In the genomic region with DNA sequence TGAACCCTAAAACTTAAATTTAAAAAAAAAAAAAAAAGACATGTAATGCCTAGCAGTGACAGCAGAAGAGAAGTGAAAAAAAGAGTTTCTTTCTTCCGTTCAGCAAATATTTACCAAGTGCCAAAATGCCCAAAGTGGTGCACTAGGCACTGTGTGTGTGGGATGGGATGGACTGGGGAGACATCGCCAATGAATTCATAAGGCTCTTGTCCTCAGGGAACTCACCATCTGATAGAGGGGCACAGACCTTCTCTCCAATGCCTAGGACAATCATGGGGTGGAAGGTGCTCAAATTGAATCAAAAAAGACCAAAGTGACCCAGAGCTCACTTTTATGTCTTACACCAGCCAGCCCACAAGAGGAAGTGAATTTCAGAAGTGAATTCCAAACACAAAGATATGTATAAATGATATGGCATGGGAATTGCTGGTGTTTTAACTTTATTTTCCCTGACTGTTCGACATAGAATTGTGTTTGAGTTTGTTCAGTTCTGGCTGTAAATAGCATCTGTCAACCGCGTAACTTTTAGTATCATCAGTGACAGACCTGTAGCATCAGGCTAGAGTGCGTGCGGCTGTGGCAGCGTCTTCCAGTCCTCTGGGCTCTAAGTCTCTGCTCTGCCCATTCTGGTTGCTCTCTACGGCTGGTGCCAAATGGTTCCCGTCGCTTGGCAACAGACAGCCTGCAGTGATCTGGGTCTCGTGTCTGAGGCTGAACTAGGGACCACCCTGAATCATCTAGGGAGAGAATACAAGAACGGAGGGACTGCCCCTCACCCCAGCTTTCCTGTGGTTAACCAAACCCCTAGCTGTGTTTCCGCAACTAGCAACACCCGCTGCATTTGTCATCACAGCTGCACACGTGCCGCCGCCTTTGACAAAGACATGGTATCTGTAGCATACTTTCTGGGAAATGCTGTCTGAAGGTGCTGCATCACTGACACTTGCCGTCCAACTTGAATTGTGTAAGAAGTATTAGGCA, we compare ENCODE assay signal across 8 cellular contexts.
DNase-seq lines count a peak whose midpoint lies in the region; ATAC-seq lines count a peak whose summit lies in the region.

No MANE protein-coding gene starts in this region.

- H3K27me3 ChIP-seq in HAP-1 (ENCODE audit: low read depth): no peaks in the 10 kb centered on the region

- H3K27ac ChIP-seq in KOPT-K1 (ENCODE audit: low read depth, low read length, poor library complexity, severe bottlenecking): peak overlapping the region; percentile 75

- no peaks in the 10 kb centered on the region for H3K36me3 ChIP-seq in KOPT-K1 (ENCODE audit: insufficient read depth, low read length)
- no peaks in the 10 kb centered on the region for H3K36me3 ChIP-seq in HAP-1 (replicated peaks)

- H3K27ac Mint-ChIP-seq in dendritic cell treated with granulocyte-macrophage colony-stimulating factor and Interleukin-4, amounts not matched to agents 40 ng/mL and 50 ng/mL, for 4 days: peak overlapping the region; percentile 71

- in situ Hi-C loops in HAP-1 (cut with MboI; ENCODE audit: low sequenced_read_pairs): no loop called here

- no peaks in the 10 kb centered on the region for H3K9me3 ChIP-seq in KOPT-K1 (ENCODE audit: insufficient read depth, low read length, poor library complexity, severe bottlenecking)
- no peaks in the 10 kb centered on the region for H3K9me3 ChIP-seq in HAP-1

- H3K4me1 Mint-ChIP-seq in dendritic cell treated with granulocyte-macrophage colony-stimulating factor and Interleukin-4, amounts not matched to agents 40 ng/mL and 50 ng/mL, for 4 days (ENCODE audit: low read depth): peaks cover 37% of the 10 kb centered on the region

- no peak overlapping the region for H3K4me3 ChIP-seq in HAP-1

- no peaks in the 10 kb centered on the region for H3K27me3 Mint-ChIP-seq in dendritic cell treated with granulocyte-macrophage colony-stimulating factor and Interleukin-4, amounts not matched to agents 40 ng/mL and 50 ng/mL, for 4 days

- no peaks in the 10 kb centered on the region for H3K4me1 ChIP-seq in HAP-1

- ATAC-seq in GM21447 (IDR thresholded peaks at IDR 0.05; ENCODE audit: unreplicated experiment): peak; percentile 89

- DNase-seq in EL (peak; percentile 49), renal cortical epithelial cell (ENCODE audit: low read depth) (peak; percentile 62), HAP-1 (ENCODE audit: low spot score in 2 of 2) (no peak), NCI-H2081 (lab: John Stamatoyannopoulos, UW) (no peak)
- DNase-seq in activated CD4-positive, alpha-beta T cell treated with anti-CD3 and anti-CD28 coated beads for 1 hour: peak; percentile 41

- peak overlapping the region; percentile 51 for H3K4me3 Mint-ChIP-seq in dendritic cell treated with granulocyte-macrophage colony-stimulating factor and Interleukin-4, amounts not matched to agents 40 ng/mL and 50 ng/mL, for 4 days

- H3K9me3 Mint-ChIP-seq in dendritic cell treated with granulocyte-macrophage colony-stimulating factor and Interleukin-4, amounts not matched to agents 40 ng/mL and 50 ng/mL, for 4 days: no peaks in the 10 kb centered on the region

- H3K36me3 Mint-ChIP-seq in dendritic cell treated with granulocyte-macrophage colony-stimulating factor and Interleukin-4, amounts not matched to agents 40 ng/mL and 50 ng/mL, for 4 days (ENCODE audit: low read depth): no peaks in the 10 kb centered on the region

- intact Hi-C loops in dendritic cell treated with granulocyte-macrophage colony-stimulating factor and Interleukin-4, amounts not matched to agents 40 ng/mL and 50 ng/mL, for 4 days (cut with micrococcal nuclease): no loop called here

Comparison
In these comparisons a context has a peak if more than half of its experiments do, and no peak if none do; other contexts are left out.
1. DNase-seq: peak in EL (single experiment), activated CD4-positive, alpha-beta T cell treated with anti-CD3 and anti-CD28 coated beads for 1 hour (single experiment) and renal cortical epithelial cell (single experiment); none in HAP-1 (0 of 2) and NCI-H2081 (0 of 2).